In the genomic region with DNA sequence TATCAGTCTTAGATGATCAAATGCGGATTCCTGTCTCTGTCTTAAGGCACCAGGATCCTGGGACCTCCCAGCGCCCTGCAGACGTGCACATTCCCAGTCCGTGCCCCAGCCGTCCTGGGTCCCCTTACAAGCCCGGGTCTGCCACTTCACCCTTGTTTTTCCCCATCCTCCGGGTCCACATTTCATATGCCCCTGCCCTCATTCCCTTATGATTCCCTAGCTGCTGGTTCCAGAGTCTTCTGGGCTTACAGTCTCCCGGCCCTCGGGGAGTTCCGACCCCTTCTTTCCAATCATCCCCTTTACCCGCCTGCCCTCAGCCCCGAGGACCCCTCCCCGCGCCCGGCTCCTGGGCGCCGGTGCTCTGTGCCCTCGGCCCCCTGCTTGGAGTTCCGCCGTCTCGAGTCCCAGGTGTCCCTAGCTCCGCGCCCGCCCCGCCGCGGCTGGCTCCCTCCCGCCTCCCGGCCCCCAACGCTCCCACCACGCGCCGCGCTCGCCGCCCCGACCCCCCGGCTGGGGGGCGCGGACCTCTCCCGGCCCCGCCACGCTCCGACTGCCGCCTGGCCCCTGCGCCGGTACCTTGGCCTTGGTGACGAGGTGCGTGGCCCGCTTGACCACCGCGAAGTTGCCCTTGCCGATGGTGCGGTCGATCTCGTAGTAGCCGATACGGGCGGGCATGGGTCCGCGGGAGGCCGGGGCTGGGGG, we compare ENCODE assay signal across 8 cellular contexts. TPM values are rescaled to one million over a fixed set of nuclear protein-coding genes. Genes with fewer than 3 reads are reported as not detected.
DNase-seq lines count a peak whose midpoint lies in the region; ATAC-seq and TF ChIP-seq lines count a peak whose summit lies in the region.

No MANE protein-coding gene starts in this region.

- H3F3A ChIP-seq in GM23338 (replicated peaks; ENCODE audit: low read depth), result no peaks in the 10 kb centered on the region

- H3K79me2 ChIP-seq in GM23338 (replicated peaks; ENCODE audit: insufficient read depth), result peaks cover 51% of the 10 kb centered on the region

- intact Hi-C loops in esophagus muscularis mucosa (cut with DNase I) (loop anchor here (5.0 kb wide), 1 partner anchor 130 kb away; no protein-coding TSS in a partner anchor), natural killer cell (cut with micrococcal nuclease) (loop anchor here (2.0 to 10.0 kb wide), 3 partner anchors 47 to 167 kb away; a partner anchor contains a TSS), upper lobe of right lung (cut with DNase I) (no loop called here)

- H3K27me3 ChIP-seq in GM23338 (ENCODE audit: insufficient read depth) (no peaks in the 10 kb centered on the region), esophagus muscularis mucosa (no peaks in the 10 kb centered on the region), upper lobe of right lung (no peaks in the 10 kb centered on the region)

- peak overlapping the region; percentile 95 for H3K4me2 ChIP-seq in GM23338

- peaks cover 2% of the 10 kb centered on the region; the same call in 1 of the 3 replicates for H3K36me3 Mint-ChIP-seq in GM23338 (ENCODE audit: low read depth)
- H3K36me3 Mint-ChIP-seq in natural killer cell, result no peaks in the 10 kb centered on the region

- H3K4me3 ChIP-seq in GM12864 (ENCODE audit: low read depth, low read length), result peak overlapping the region; percentile 91
- peak overlapping the region; percentile 92 for H3K4me3 ChIP-seq in GM23338
- H3K4me3 ChIP-seq in esophagus muscularis mucosa, result peak overlapping the region; percentile 82 to 92 (median 88)
- H3K4me3 ChIP-seq in upper lobe of right lung, result peak overlapping the region; percentile 76

- H3K4me1 ChIP-seq in GM23338 (ENCODE audit: insufficient read depth), result peaks cover 23% of the 10 kb centered on the region
- peaks cover 32 to 62% (median 56%) of the 10 kb centered on the region in 4 donors for H3K4me1 ChIP-seq in esophagus muscularis mucosa
- peaks cover 35% of the 10 kb centered on the region for H3K4me1 ChIP-seq in upper lobe of right lung

- under 1% methylated on average over 16 of the region's 62 CpGs for WGBS in esophagus muscularis mucosa

- peaks cover 12% of the 10 kb centered on the region for H3K27me3 Mint-ChIP-seq in GM23338 (ENCODE audit: insufficient read depth, low read depth, poor library complexity)
- no peaks in the 10 kb centered on the region for H3K27me3 Mint-ChIP-seq in natural killer cell (ENCODE audit: low read depth in 2 of 2)

- no peak for TF ChIP-seq CTCF in GM12864 (IDR thresholded peaks at IDR 0.05; ENCODE audit: low read depth, low read length, missing control alignments)
- no peak for TF ChIP-seq CTCF in GM23338 (conservative IDR thresholded peaks at IDR 0.05; ENCODE audit: low read depth in 2 of 2)
- TF ChIP-seq CTCF in esophagus muscularis mucosa (IDR thresholded peaks at IDR 0.05), result no peak
- TF ChIP-seq CTCF in natural killer cell (IDR thresholded peaks at IDR 0.05), result no peak
- no peak for TF ChIP-seq CTCF in upper lobe of right lung (IDR thresholded peaks at IDR 0.05)

- no peaks in the 10 kb centered on the region; the same call in 2 of the 3 replicates for H3K9me3 Mint-ChIP-seq in GM23338
- no peaks in the 10 kb centered on the region for H3K9me3 Mint-ChIP-seq in natural killer cell

- H3K9me3 ChIP-seq in esophagus muscularis mucosa, result no peaks in the 10 kb centered on the region
- H3K9me3 ChIP-seq in upper lobe of right lung, result no peaks in the 10 kb centered on the region

- no peak overlapping the region for H2AFZ ChIP-seq in GM23338

- peaks cover 16% of the 10 kb centered on the region; the same call in 1 of the 2 replicates for H4K20me1 ChIP-seq in GM23338 (replicated peaks; ENCODE audit: insufficient read depth)

- peak overlapping the region; percentile 67; the same call in 1 of the 2 replicates for H3K27ac ChIP-seq in GM23338 (ENCODE audit: low read depth)
- H3K27ac ChIP-seq in esophagus muscularis mucosa (replicated peaks in 1 of 4), result peak overlapping the region; percentile 98 to 99 (median 99)
- H3K27ac ChIP-seq in upper lobe of right lung, result peak overlapping the region; percentile 88

- H3K36me3 ChIP-seq in GM23338 (ENCODE audit: insufficient read depth) (no peaks in the 10 kb centered on the region), esophagus muscularis mucosa (no peaks in the 10 kb centered on the region), upper lobe of right lung (no peaks in the 10 kb centered on the region)

- H3K4me3 Mint-ChIP-seq in GM23338 (peak overlapping the region; percentile 92), natural killer cell (peak overlapping the region; percentile 97)

- DNase-seq in GM12864 (ENCODE audit: low read depth), result no peak
- DNase-seq in GM23338 (ENCODE audit: low spot score), result peak; percentile 68
- peak; percentile 43 for DNase-seq in M059J (ENCODE audit: low read depth)
- peak; percentile 5 for DNase-seq in activated T-cell treated with anti-CD3 and anti-CD28 coated beads for 4 hours
- DNase-seq in esophagus muscularis mucosa (ENCODE audit: extremely low spot score), result no peak
- DNase-seq in natural killer cell, result no peak
- peak; percentile 82 for DNase-seq in upper lobe of right lung
- DNase-seq in mesenteric fat pad (ENCODE audit: low spot score), result no peak

- ATAC-seq in GM23338, result peak; percentile 55
- peak; percentile 5 to 13 (median 12) for ATAC-seq in natural killer cell
- peak; percentile 36 for ATAC-seq in upper lobe of right lung

- no peaks in the 10 kb centered on the region for H3K9me2 ChIP-seq in GM23338 (ENCODE audit: insufficient read depth)

- no peak for TF ChIP-seq EP300 in esophagus muscularis mucosa (IDR thresholded peaks at IDR 0.05)

- TF ChIP-seq POLR2A in esophagus muscularis mucosa (IDR thresholded peaks at IDR 0.05; ENCODE audit: low read depth), result no peak

- peak overlapping the region; percentile 92 for H3K27ac Mint-ChIP-seq in GM23338
- H3K27ac Mint-ChIP-seq in natural killer cell, result peak overlapping the region; percentile 98

- H3K4me1 Mint-ChIP-seq in GM23338 (peaks cover 33% of the 10 kb centered on the region), natural killer cell (peaks cover 72% of the 10 kb centered on the region in 2 donors)

TF ChIP-seq in GM23338, 12 proteins besides CTCF, POLR2A, EP300 and RAD21:
- no peak for TF ChIP-seq STAT1 (IDR thresholded peaks at IDR 0.05; ENCODE audit: unreplicated experiment)
- TF ChIP-seq POLR2AphosphoS5 (IDR thresholded peaks at IDR 0.05; ENCODE audit: low read depth), result 0 out of 2 replicates have a peak, but pooled peaks have one; percentile 3
TF ChIP-seq in GM23338: peak in this region for 1.

RNA-seq across cellular contexts. Expression of a gene that starts 0.5 kb away (rescaled TPM):
- total RNA-seq in GM23338 (2014; rRNA removed; shearing (Covaris generic)), result 27.8 and 33.9 TPM in 2 replicates
- 6.1 and 7.3 TPM in 2 replicates for polyA plus RNA-seq in GM23338 (2016; fragmentation: Nextera tagmentation; extraction: Ambion mirVana)
- total RNA-seq in M059J (2014; rRNA removed; shearing (Covaris generic)), result 9.6 and 11.0 TPM in 2 replicates
- 10 to 100 TPM; 39.5 to 53.5 (median 42.3) TPM for total RNA-seq in esophagus muscularis mucosa
- total RNA-seq in natural killer cell, result 100 to 1,000 TPM in 2 of 3 donors, 10 to 100 TPM in 1; 71.6 to 120 (median 119) TPM
- 37.1 TPM for total RNA-seq in upper lobe of right lung
- 39.2 TPM for total RNA-seq in mesenteric fat pad

RNA-seq across cellular contexts. Expression of a gene that starts 46.4 kb away (rescaled TPM):
- 143 and 148 TPM in 2 replicates for total RNA-seq in GM23338 (2014; rRNA removed; shearing (Covaris generic))
- polyA plus RNA-seq in GM23338 (2016; fragmentation: Nextera tagmentation; extraction: Ambion mirVana), result 74.1 and 87.5 TPM in 2 replicates
- total RNA-seq in M059J (2014; rRNA removed; shearing (Covaris generic)), result 104 and 152 TPM in 2 replicates
- 10 to 100 TPM; 40.3 to 63.0 (median 47.4) TPM for total RNA-seq in esophagus muscularis mucosa
- 10 to 100 TPM; 46.1 to 71.0 (median 58.8) TPM for total RNA-seq in natural killer cell
- 86.9 TPM for total RNA-seq in upper lobe of right lung
- 110 TPM for total RNA-seq in mesenteric fat pad

Comparison
In these comparisons a context has a peak if more than half of its experiments do, and no peak if none do; other contexts are left out.
1. DNase-seq: peak in GM23338 (single experiment), M059J (single experiment), activated T-cell treated with anti-CD3 and anti-CD28 coated beads for 4 hours (single experiment) and upper lobe of right lung (single experiment); none in GM12864 (single experiment), esophagus muscularis mucosa (single experiment), natural killer cell (single experiment) and mesenteric fat pad (single experiment).
2. Peak in every context shown above with its lines, with median percentiles within 50 percentile points of each other: H3K4me3 ChIP-seq, ATAC-seq and H3K27ac ChIP-seq.